ENCODE assay signal across 26 cellular contexts in genomic region chr18:56282234-56283104, GRCh38.
A peak's percentile ranks its signal among the peaks of the same experiment; 100 is the strongest.
DNase-seq lines count a peak whose midpoint lies in the region; ATAC-seq, FAIRE-seq and TF ChIP-seq lines count a peak whose summit lies in the region.
"Had no signal": no experiment of that assay in that cellular context is flagged by ENCODE, and none has a peak within 500 bp of the region (broad histone marks: within the 10 kb centered on the region; RNA-seq: fewer than 3 reads in every experiment).

No MANE protein-coding gene starts in this region.

- H3K79me2 ChIP-seq in HepG2 (ENCODE audit: insufficient read depth, low read length): no peaks in the 10 kb centered on the region

- TF ChIP-seq POLR2A in HepG2 (IDR thresholded peaks at IDR 0.05; ENCODE audit: insufficient read depth in 1 of 2, low read depth in 2 of 2, low read length in 2 of 2) (no peak), right lobe of liver (IDR thresholded peaks at IDR 0.05) (no peak), IMR-90 (IDR thresholded peaks at IDR 0.05; ENCODE audit: low read depth, low read length) (no peak), body of pancreas (IDR thresholded peaks at IDR 0.05) (peak in 2 of 3 donors; percentile 45 to 51)

- dilution Hi-C loops in IMR-90 (cut with HindIII; ENCODE audit: low sequenced_read_pairs, unreplicated experiment): no loop called here

- H3K36me3 ChIP-seq in HepG2 (replicated peaks in 1 of 2; ENCODE audit: control insufficient read depth in 1 of 2, insufficient read depth in 2 of 2, low read length in 2 of 2) (no peaks in the 10 kb centered on the region), right lobe of liver (no peaks in the 10 kb centered on the region), IMR-90 (ENCODE audit: control insufficient read depth, insufficient read depth, low read length) (no peaks in the 10 kb centered on the region), body of pancreas (replicated peaks in 1 of 2; ENCODE audit: insufficient read depth in 1 of 2, low read depth in 2 of 2) (no peaks in the 10 kb centered on the region), pancreas (no peaks in the 10 kb centered on the region), BE2C (no peaks in the 10 kb centered on the region)
- H3K36me3 ChIP-seq: BLaER1 treated with 17β-estradiol and CSF1 and Interleukin-3, amounts not matched to agents 10 nM and 100 nM had no signal

- H3K9me3 ChIP-seq in HepG2 (ENCODE audit: low read length) (no peaks in the 10 kb centered on the region), right lobe of liver (no peaks in the 10 kb centered on the region), IMR-90 (ENCODE audit: control insufficient read depth, insufficient read depth, low read length) (no peaks in the 10 kb centered on the region), body of pancreas (no peaks in the 10 kb centered on the region), pancreas (no peaks in the 10 kb centered on the region), BE2C (no peaks in the 10 kb centered on the region)
- H3K9me3 ChIP-seq: Caco-2 had no signal

- no peak overlapping the region for H2BK5ac ChIP-seq in IMR-90 (ENCODE audit: low read depth, low read length, poor library complexity, severe bottlenecking)

- POLR2A ChIA-PET in HepG2 (lab: Yijun Ruan, JAX): no interaction called here
- POLR2A ChIA-PET in IMR-90 (lab: Charles Lee; ENCODE audit: unreplicated experiment): no interaction called here

- DNase-seq in HepG2 (ENCODE audit: low spot score) (no peak), right lobe of liver (no peak), IMR-90 (no peak), body of pancreas (peak; percentile 70 to 86 (median 74)), pancreas (peak in 4 of 6 donors; percentile 43 to 78 (median 69)), BE2C (no peak)
- DNase-seq: ACHN; Caco-2; Calu3; CD4-positive, alpha-beta T cell; CD8-positive, alpha-beta T cell; DMS 273 treated with DMSO at 0.1 percent for 48 hours; DMS153; DMS53; DMS79; DND-41; EL; GDM1 had no signal

- no peak overlapping the region for H4K8ac ChIP-seq in IMR-90 (ENCODE audit: low read depth in 2 of 2, low read length in 2 of 2)

- no peak overlapping the region for H3K14ac ChIP-seq in IMR-90 (replicated peaks; ENCODE audit: low read depth, low read length)

- no peak overlapping the region for H3K4ac ChIP-seq in IMR-90 (ENCODE audit: low read depth, low read length)

- no peak overlapping the region for H3K18ac ChIP-seq in IMR-90 (ENCODE audit: low read depth, low read length)

- no TSS peak for BruUV-seq in HepG2 (replicated peaks; lab: Mats Ljungman, UMichigan)
- no TSS peak for BruUV-seq in IMR-90 (replicated peaks; lab: Mats Ljungman, UMichigan)

- no peaks in the 10 kb centered on the region for H3K27me3 ChIP-seq in HepG2 (ENCODE audit: control insufficient read depth in 1 of 2, insufficient read depth in 2 of 2, low read length in 2 of 2)
- no peaks in the 10 kb centered on the region for H3K27me3 ChIP-seq in right lobe of liver
- H3K27me3 ChIP-seq in IMR-90 (ENCODE audit: control insufficient read depth, insufficient read depth, low read length): no peaks in the 10 kb centered on the region
- H3K27me3 ChIP-seq in body of pancreas: no peaks in the 10 kb centered on the region
- no peaks in the 10 kb centered on the region for H3K27me3 ChIP-seq in pancreas
- H3K27me3 ChIP-seq in BE2C: no peaks in the 10 kb centered on the region
- H3K27me3 ChIP-seq: BLaER1 treated with 17β-estradiol and CSF1 and Interleukin-3, amounts not matched to agents 10 nM and 100 nM had no signal

- H3K4me3 ChIP-seq in HepG2 (replicated peaks in 1 of 3; ENCODE audit: insufficient read depth in 1 of 3, low read depth in 2 of 3, low read length in 3 of 3) (no peak overlapping the region), right lobe of liver (no peak overlapping the region), IMR-90 (ENCODE audit: insufficient read depth, low read depth, low read length) (no peak overlapping the region), body of pancreas (no peak overlapping the region), pancreas (no peak overlapping the region), BE2C (ENCODE audit: low read depth, low read length) (no peak overlapping the region)
- H3K4me3 ChIP-seq: BLaER1 treated with 17β-estradiol and CSF1 and Interleukin-3, amounts not matched to agents 10 nM and 100 nM; GM12878 had no signal

- no peak overlapping the region for H3K23ac ChIP-seq in IMR-90 (ENCODE audit: low read depth, low read length)

- WGBS in HepG2 (ENCODE audit: low lambda C conversion rate): 4% methylated on average over 4 of the region's 8 CpGs
- WGBS in right lobe of liver (ENCODE audit: insufficient coverage, low coverage, low lambda C conversion rate, missing lambda C conversion rate): 79% methylated on average over 4 of the region's 8 CpGs
- 93% methylated on average over 4 of the region's 8 CpGs; no CpG with 5 or more reads in 1 of the 2 experiments for WGBS in IMR-90 (ENCODE audit: extremely low coverage in 2 of 2, insufficient read length in 1 of 2), 2 experiments
- 33 to 44% methylated on average over 7 to 8 of the region's 8 CpGs for WGBS in body of pancreas, 2 donors
- WGBS in pancreas, 2 donors: 39 to 42% methylated on average over 8 of the region's 8 CpGs

- H2BK15ac ChIP-seq in IMR-90 (ENCODE audit: low read depth, low read length): no peak overlapping the region

- no peak overlapping the region for H3K27ac ChIP-seq in HepG2 (ENCODE audit: extremely low read length, insufficient read depth, low read length)
- H3K27ac ChIP-seq in right lobe of liver: no peak overlapping the region
- no peak overlapping the region for H3K27ac ChIP-seq in IMR-90 (ENCODE audit: insufficient read depth, low read length)
- H3K27ac ChIP-seq in body of pancreas: peak overlapping the region; percentile 80 to 96 (median 94)
- H3K27ac ChIP-seq in pancreas: peak overlapping the region; percentile 53 to 84 (median 79)
- H3K27ac ChIP-seq: 22Rv1; BLaER1 treated with 17β-estradiol and CSF1 and Interleukin-3, amounts not matched to agents 10 nM and 100 nM; C4-2B had no signal

- CTCF ChIA-PET in HepG2 (lab: Yijun Ruan, JAX; ENCODE audit: low intra/inter-chr PET ratio, low total read pairs): no interaction called here
- CTCF ChIA-PET in IMR-90 (lab: Yijun Ruan, JAX): no interaction called here

- FAIRE-seq in HepG2 (lab: Jason Lieb, UNC) (no peak), pancreas (lab: Jason Lieb, UNC) (no peak)
- FAIRE-seq: GM12878, GM12892, GM18507 had no signal

- H3K9ac ChIP-seq in HepG2 (ENCODE audit: insufficient read depth, low read depth, low read length): no peak overlapping the region
- H3K9ac ChIP-seq in IMR-90 (ENCODE audit: low read depth, low read length): no peak overlapping the region
- H3K9ac ChIP-seq: BLaER1 treated with 17β-estradiol and CSF1 and Interleukin-3, amounts not matched to agents 10 nM and 100 nM had no signal

- intact Hi-C loops in HepG2 (cut with micrococcal nuclease; ENCODE audit: unreplicated experiment): no loop called here
- intact Hi-C loops in right lobe of liver (cut with DNase I): no loop called here
- intact Hi-C loops in IMR-90 (cut with micrococcal nuclease): no loop called here
- intact Hi-C loops in body of pancreas (cut with DNase I): no loop called here
- intact Hi-C loops in pancreas (cut with DNase I): no loop called here

- H2BK20ac ChIP-seq in IMR-90 (ENCODE audit: low read depth, low read length): no peak overlapping the region

- no peaks in the 10 kb centered on the region for H3K79me1 ChIP-seq in IMR-90 (ENCODE audit: low read depth in 1 of 2, low read length in 2 of 2)

- no peaks in the 10 kb centered on the region for H3K4me1 ChIP-seq in HepG2 (ENCODE audit: insufficient read depth, low read length)
- H3K4me1 ChIP-seq in right lobe of liver: no peaks in the 10 kb centered on the region
- H3K4me1 ChIP-seq in IMR-90 (ENCODE audit: control insufficient read depth, insufficient read depth, low read length): peaks cover 2% of the 10 kb centered on the region
- H3K4me1 ChIP-seq in body of pancreas: peaks cover 25% of the 10 kb centered on the region
- peaks cover 0 to 25% (median 11%) of the 10 kb centered on the region in 3 donors for H3K4me1 ChIP-seq in pancreas
- peaks cover 3% of the 10 kb centered on the region; the same call in 1 of the 2 replicates for H3K4me1 ChIP-seq in BE2C
- H3K4me1 ChIP-seq: BLaER1 treated with 17β-estradiol and CSF1 and Interleukin-3, amounts not matched to agents 10 nM and 100 nM; Caco-2 had no signal

- in situ Hi-C loops in HepG2 (cut with HindIII; ENCODE audit: extremely low pct_ligation_motif_present, low pct_unique_long_range_greater_than_20kb) (no loop called here), IMR-90 (cut with MboI; ENCODE audit: low sequenced_read_pairs) (no loop called here)

- no peak overlapping the region for H4K91ac ChIP-seq in IMR-90 (ENCODE audit: insufficient read depth, low read depth, low read length)

- no peak overlapping the region for H2BK120ac ChIP-seq in IMR-90 (ENCODE audit: low read depth, low read length)

- H3K4me2 ChIP-seq in HepG2 (ENCODE audit: low read depth, low read length) (no peak overlapping the region), IMR-90 (ENCODE audit: low read depth, low read length) (no peak overlapping the region)
- H3K4me2 ChIP-seq: BLaER1 treated with 17β-estradiol and CSF1 and Interleukin-3, amounts not matched to agents 10 nM and 100 nM had no signal

- H2AFZ ChIP-seq in HepG2 (ENCODE audit: low read length) (no peak overlapping the region), IMR-90 (replicated peaks; ENCODE audit: low read length, poor library complexity) (no peak overlapping the region)

- TF ChIP-seq CTCF in HepG2 (CRISPR knock-in tag; IDR thresholded peaks at IDR 0.05): no peak
- TF ChIP-seq CTCF in right lobe of liver (IDR thresholded peaks at IDR 0.05): no peak
- no peak for TF ChIP-seq CTCF in IMR-90 (conservative IDR thresholded peaks at IDR 0.05; ENCODE audit: low read depth, low read length)
- TF ChIP-seq CTCF in body of pancreas (IDR thresholded peaks at IDR 0.05): no peak
- no peak for TF ChIP-seq CTCF in pancreas (IDR thresholded peaks at IDR 0.05)
- no peak for TF ChIP-seq CTCF in BE2C (IDR thresholded peaks at IDR 0.05; ENCODE audit: low read depth, low read length)

- TF ChIP-seq RAD21 in HepG2 (CRISPR knock-in tag; IDR thresholded peaks at IDR 0.05) (no peak), IMR-90 (IDR thresholded peaks at IDR 0.05; ENCODE audit: low read length) (no peak)

- no peak overlapping the region for H4K5ac ChIP-seq in IMR-90 (ENCODE audit: low read depth, low read length)

- TF ChIP-seq EP300 in HepG2 (IDR thresholded peaks at IDR 0.05; ENCODE audit: low read depth in 2 of 2, low read length in 2 of 2) (no peak), HepG2 (CRISPR knock-in tag; IDR thresholded peaks at IDR 0.05; ENCODE audit: borderline replicate concordance) (no peak)

- no peaks in the 10 kb centered on the region for H4K20me1 ChIP-seq in HepG2 (ENCODE audit: insufficient read depth, low read length)
- no peaks in the 10 kb centered on the region for H4K20me1 ChIP-seq in IMR-90 (ENCODE audit: insufficient read depth, low read length)
- H4K20me1 ChIP-seq: BLaER1 treated with 17β-estradiol and CSF1 and Interleukin-3, amounts not matched to agents 10 nM and 100 nM had no signal

- no peak overlapping the region for H2AK9ac ChIP-seq in IMR-90 (replicated peaks; ENCODE audit: low read depth, low read length, poor library complexity)

- ATAC-seq in HepG2: no peak
- no peak for ATAC-seq in right lobe of liver
- no peak for ATAC-seq in IMR-90 (ENCODE audit: low read depth)
- ATAC-seq in body of pancreas: peak; percentile 98
- ATAC-seq in pancreas: peak; percentile 95 to 98 (median 98)
- no peak for ATAC-seq in HG02870 (IDR thresholded peaks at IDR 0.05; ENCODE audit: unreplicated experiment)
- ATAC-seq in GM21381 (IDR thresholded peaks at IDR 0.05; ENCODE audit: unreplicated experiment): no peak
- ATAC-seq: CD8-positive, alpha-beta T cell; GM12878 had no signal

- no peak overlapping the region for H3K56ac ChIP-seq in IMR-90 (ENCODE audit: extremely low read depth, insufficient read depth, low read length)

- H3K9me1 ChIP-seq in IMR-90 (ENCODE audit: insufficient read depth, low read length): no peaks in the 10 kb centered on the region

- H2AK5ac ChIP-seq in IMR-90 (ENCODE audit: low read depth, low read length): no peak overlapping the region

Comparison
In these comparisons a context has a peak if more than half of its experiments do, and no peak if none do; other contexts are left out.
1. ATAC-seq: peak in body of pancreas (single experiment) and pancreas (4 of 4); none in HepG2 (single experiment), right lobe of liver (0 of 4), IMR-90 (single experiment), HG02870 (single experiment) and GM21381 (single experiment).
2. DNase-seq: peak in body of pancreas (4 of 4) and pancreas (4 of 6); none in HepG2 (single experiment), right lobe of liver (0 of 3), IMR-90 (single experiment) and BE2C (single experiment).
3. H3K27ac ChIP-seq: peak in body of pancreas (4 of 4) and pancreas (4 of 4); none in HepG2 (single experiment), right lobe of liver (0 of 3) and IMR-90 (single experiment).
4. POLR2A ChIP-seq: peak in body of pancreas (2 of 3); none in HepG2 (0 of 2), right lobe of liver (single experiment) and IMR-90 (single experiment).